Comparison of ENCODE assay signal across 1 cellular context in genomic region chr16:46970089-46970488, GRCh38.
TF ChIP-seq lines count a peak whose summit lies in the region.

No MANE protein-coding gene starts in this region.

TF ChIP-seq in HepG2, 621 proteins besides CTCF, POLR2A, EP300 and RAD21 (continued from another document):
- TF ChIP-seq ARID4A (CRISPR knock-in tag; IDR thresholded peaks at IDR 0.05; ENCODE audit: borderline replicate concordance) (peak; percentile 45; the same call in 1 of the 2 replicates), DNMT3B (CRISPR knock-in tag; conservative IDR thresholded peaks at IDR 0.05) (no peak), ZNF350 (CRISPR knock-in tag; IDR thresholded peaks at IDR 0.05; ENCODE audit: borderline replicate concordance, low read depth) (no peak), TEAD3 (CRISPR knock-in tag; optimal IDR thresholded peaks at IDR 0.05; ENCODE audit: borderline replicate concordance) (peak; percentile 42), ZNF550 (CRISPR knock-in tag; IDR thresholded peaks at IDR 0.05; ENCODE audit: borderline replicate concordance) (no peak), ZNF362 (CRISPR knock-in tag; IDR thresholded peaks at IDR 0.05; ENCODE audit: borderline replicate concordance) (no peak), SOX5 (CRISPR knock-in tag; IDR thresholded peaks at IDR 0.05; ENCODE audit: borderline replicate concordance) (peak; percentile 32; the same call in 1 of the 2 replicates), SKI (IDR thresholded peaks at IDR 0.05; ENCODE audit: partially characterized antibody) (peak; percentile 58), ZGPAT (CRISPR knock-in tag; IDR thresholded peaks at IDR 0.05) (peak; percentile 34; the same call in 1 of the 2 replicates), RXRA (CRISPR knock-in tag; IDR thresholded peaks at IDR 0.05) (peak; percentile 17; the same call in 1 of the 2 replicates), ZNF83 (CRISPR knock-in tag; IDR thresholded peaks at IDR 0.05; ENCODE audit: borderline replicate concordance) (no peak), ZFP37 (CRISPR knock-in tag; IDR thresholded peaks at IDR 0.05; ENCODE audit: borderline replicate concordance) (no peak), ATF5 (CRISPR knock-in tag; IDR thresholded peaks at IDR 0.05; ENCODE audit: low read depth) (no peak), TFAP4 (IDR thresholded peaks at IDR 0.05; ENCODE audit: borderline replicate concordance, low read depth) (peak; percentile 25; the same call in 1 of the 2 replicates), ZNF629 (CRISPR knock-in tag; conservative IDR thresholded peaks at IDR 0.05) (no peak), KLF13 (CRISPR knock-in tag; IDR thresholded peaks at IDR 0.05) (no peak), NFE2 (CRISPR knock-in tag; IDR thresholded peaks at IDR 0.05) (no peak)
